Comparison of ENCODE assay signal across 10 cellular contexts in genomic region chr6:998551-998950, GRCh38.
"Had no signal": no experiment of that assay in that cellular context is flagged by ENCODE, and none has a peak within 500 bp of the region (broad histone marks: within the 10 kb centered on the region; RNA-seq: fewer than 3 reads in every experiment).

No MANE protein-coding gene starts in this region.

- H3K4me2 ChIP-seq: GM23338 had no signal

- H3K9me3 ChIP-seq: HAP-1 had no signal

- H3K4me3 ChIP-seq: GM23338, HAP-1, K562 had no signal

- H3K4me1 ChIP-seq: HAP-1 had no signal

- ATAC-seq: GM23338, HCT116, K562 had no signal

- H2AFZ ChIP-seq: GM23338 had no signal

- DNase-seq: H7, HFFc6, IMR-90, KG1 had no signal

- FAIRE-seq: H1, HTR-8/SVneo, K562 had no signal

- H3K36me3 ChIP-seq: HAP-1 had no signal
